In the genomic region with DNA sequence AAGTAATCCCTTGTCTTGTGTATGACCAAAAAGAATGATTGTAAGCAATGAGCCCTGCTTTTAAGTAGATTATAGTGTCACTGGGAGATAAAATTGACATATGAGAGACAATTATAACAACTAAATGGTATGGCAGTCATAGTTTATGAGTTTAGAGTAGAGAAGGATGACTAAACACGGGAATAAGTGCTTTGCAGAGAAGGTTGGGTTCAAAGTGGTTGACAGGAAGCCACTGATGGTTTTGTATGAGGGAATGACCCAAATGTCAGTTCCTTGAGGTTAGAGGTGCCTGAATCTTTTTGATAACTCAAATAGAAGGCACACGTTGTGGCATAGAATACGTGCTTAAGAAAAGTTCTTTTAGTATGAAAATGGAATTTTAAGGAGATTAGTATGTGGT, we compare ENCODE assay signal across 18 cellular contexts.
DNase-seq lines count a peak whose midpoint lies in the region; ATAC-seq, FAIRE-seq and TF ChIP-seq lines count a peak whose summit lies in the region.
"Had no signal": no experiment of that assay in that cellular context is flagged by ENCODE, and none has a peak within 500 bp of the region (broad histone marks: within the 10 kb centered on the region; RNA-seq: fewer than 3 reads in every experiment).

No MANE protein-coding gene starts in this region.

- H2BK5ac ChIP-seq in IMR-90 (ENCODE audit: low read depth, low read length, poor library complexity, severe bottlenecking), result no peak overlapping the region

- TF ChIP-seq CTCF in IMR-90 (conservative IDR thresholded peaks at IDR 0.05; ENCODE audit: low read depth, low read length) (no peak), astrocyte (IDR thresholded peaks at IDR 0.05; ENCODE audit: insufficient read depth, low read depth, low read length) (no peak), smooth muscle cell (IDR thresholded peaks at IDR 0.05; ENCODE audit: borderline replicate concordance, insufficient read depth, poor library complexity, severe bottlenecking) (no peak), glutamatergic neuron (IDR thresholded peaks at IDR 0.05; ENCODE audit: partially characterized antibody, unreplicated experiment) (no peak)

- H2BK15ac ChIP-seq in IMR-90 (ENCODE audit: low read depth, low read length), result no peak overlapping the region

- no peak overlapping the region for H3K27ac ChIP-seq in IMR-90 (ENCODE audit: insufficient read depth, low read length)
- no peak overlapping the region for H3K27ac ChIP-seq in astrocyte (ENCODE audit: low read depth, low read length)
- peak overlapping the region; percentile 100 for H3K27ac ChIP-seq in smooth muscle cell (ENCODE audit: low read depth)
- H3K27ac ChIP-seq: A549, BLaER1 had no signal

- H3K79me1 ChIP-seq in IMR-90 (ENCODE audit: low read depth in 1 of 2, low read length in 2 of 2), result no peaks in the 10 kb centered on the region

- H2BK20ac ChIP-seq in IMR-90 (ENCODE audit: low read depth, low read length), result no peak overlapping the region

- H4K5ac ChIP-seq in IMR-90 (ENCODE audit: low read depth, low read length), result no peak overlapping the region

- peaks cover 10% of the 10 kb centered on the region for H3K4me1 Mint-ChIP-seq in stimulated activated naive CD8-positive, alpha-beta T cell treated with anti-CD3 and anti-CD28 coated beads, Interleukin-15, amount 100 ng/mL, for 72 hours
- H3K4me1 Mint-ChIP-seq in astrocyte (ENCODE audit: low read depth, unreplicated experiment) (peaks cover 37% of the 10 kb centered on the region), glutamatergic neuron (ENCODE audit: low read depth, unreplicated experiment) (no peaks in the 10 kb centered on the region)
- H3K4me1 Mint-ChIP-seq: CD14-positive monocyte; CD4-positive, alpha-beta memory T cell had no signal

- WGBS in IMR-90 (ENCODE audit: extremely low coverage in 2 of 2, insufficient read length in 1 of 2), 2 experiments, result no CpG with 5 or more reads among the region's 3 CpGs
- 37% methylated on average over 3 of the region's 3 CpGs for WGBS in smooth muscle cell (ENCODE audit: low lambda C conversion rate)

- no peaks in the 10 kb centered on the region for H3K27me3 ChIP-seq in IMR-90 (ENCODE audit: control insufficient read depth, insufficient read depth, low read length)
- H3K27me3 ChIP-seq in astrocyte (ENCODE audit: insufficient read depth, low read length), result no peaks in the 10 kb centered on the region
- H3K27me3 ChIP-seq in smooth muscle cell (ENCODE audit: low read depth), result no peaks in the 10 kb centered on the region
- H3K27me3 ChIP-seq: BLaER1 had no signal

- 0 out of 2 replicates have a peak overlapping the region, but pooled peaks have one; percentile 31 for H3K4ac ChIP-seq in IMR-90 (ENCODE audit: low read depth, low read length)

- peaks cover 24% of the 10 kb centered on the region for H3F3A ChIP-seq in smooth muscle cell (ENCODE audit: low read depth)

- H3K27ac Mint-ChIP-seq in stimulated activated naive CD8-positive, alpha-beta T cell treated with anti-CD3 and anti-CD28 coated beads, Interleukin-15, amount 100 ng/mL, for 72 hours, result no peak overlapping the region
- no peak overlapping the region for H3K27ac Mint-ChIP-seq in astrocyte (ENCODE audit: unreplicated experiment)
- no peak overlapping the region for H3K27ac Mint-ChIP-seq in glutamatergic neuron (ENCODE audit: unreplicated experiment)
- H3K27ac Mint-ChIP-seq: CD14-positive monocyte; CD4-positive, alpha-beta memory T cell; H9 had no signal

- intact Hi-C loops in IMR-90 (cut with micrococcal nuclease), result loop anchor here (10.0 kb wide), 1 partner anchor 297 kb away; no protein-coding TSS in a partner anchor

- peak; percentile 39 for FAIRE-seq in astrocyte (lab: Jason Lieb, UNC)
- FAIRE-seq: A549, H1 had no signal

- no peak for TF ChIP-seq RAD21 in IMR-90 (IDR thresholded peaks at IDR 0.05; ENCODE audit: low read length)

- no peak for TF ChIP-seq POLR2A in IMR-90 (IDR thresholded peaks at IDR 0.05; ENCODE audit: low read depth, low read length)

- H3K4me2 ChIP-seq in IMR-90 (ENCODE audit: low read depth, low read length) (no peak overlapping the region), astrocyte (ENCODE audit: low read length) (no peak overlapping the region), smooth muscle cell (peak overlapping the region; percentile 33)
- H3K4me2 ChIP-seq: A549, BLaER1 had no signal

- H2AK5ac ChIP-seq in IMR-90 (ENCODE audit: low read depth, low read length), result no peak overlapping the region

- H3K4me3 ChIP-seq in IMR-90 (ENCODE audit: insufficient read depth, low read depth, low read length) (no peak overlapping the region), astrocyte (ENCODE audit: insufficient read depth, low read depth, low read length) (no peak overlapping the region), smooth muscle cell (no peak overlapping the region)
- H3K4me3 ChIP-seq: A549, BLaER1, K562 had no signal

- BruUV-seq in IMR-90 (replicated peaks; lab: Mats Ljungman, UMichigan), result no TSS peak

- peak; percentile 50 for ATAC-seq in stimulated activated naive CD8-positive, alpha-beta T cell treated with anti-CD3 and anti-CD28 coated beads, Interleukin-15, amount 100 ng/mL, for 72 hours
- ATAC-seq in stimulated activated naive CD8-positive, alpha-beta T cell treated with anti-CD3 and anti-CD28 coated beads, Interleukin-15, Interleukin-2, amounts not matched to agents 100 U/mL and 50 U/mL, for 24 hours, result no peak
- no peak for ATAC-seq in IMR-90 (ENCODE audit: low read depth)
- ATAC-seq: A549 had no signal

- in situ Hi-C loops in IMR-90 (cut with MboI; ENCODE audit: low sequenced_read_pairs), result loop anchor here (5.0 to 10.0 kb wide), 3 partner anchors 373 to 787 kb away; no protein-coding TSS in a partner anchor

- H3K4me1 ChIP-seq in IMR-90 (ENCODE audit: control insufficient read depth, insufficient read depth, low read length) (peaks cover 9% of the 10 kb centered on the region), astrocyte (ENCODE audit: insufficient read depth, low read length) (peaks cover 18% of the 10 kb centered on the region), smooth muscle cell (ENCODE audit: low read depth) (peaks cover 23% of the 10 kb centered on the region)
- H3K4me1 ChIP-seq: BLaER1 had no signal

- no peak overlapping the region; the same call in 1 of the 2 replicates for H3K18ac ChIP-seq in IMR-90 (ENCODE audit: low read depth, low read length)

- H3K9me3 ChIP-seq in IMR-90 (ENCODE audit: control insufficient read depth, insufficient read depth, low read length) (no peaks in the 10 kb centered on the region), astrocyte (ENCODE audit: insufficient read depth, low read depth, low read length) (no peaks in the 10 kb centered on the region), smooth muscle cell (replicated peaks; ENCODE audit: low read depth) (no peaks in the 10 kb centered on the region)
- H3K9me3 ChIP-seq: A549 had no signal

- H3K9me3 Mint-ChIP-seq in stimulated activated naive CD8-positive, alpha-beta T cell treated with anti-CD3 and anti-CD28 coated beads, Interleukin-15, amount 100 ng/mL, for 72 hours, result peaks cover 0 to 9% of the 10 kb centered on the region in 2 donors
- H3K9me3 Mint-ChIP-seq in astrocyte (ENCODE audit: unreplicated experiment) (peaks cover 5% of the 10 kb centered on the region), glutamatergic neuron (ENCODE audit: unreplicated experiment) (no peaks in the 10 kb centered on the region)

- POLR2A ChIA-PET in IMR-90 (lab: Charles Lee; ENCODE audit: unreplicated experiment), result no interaction called here

- no peak overlapping the region for H3K9ac ChIP-seq in IMR-90 (ENCODE audit: low read depth, low read length)
- H3K9ac ChIP-seq in astrocyte (ENCODE audit: low read length), result no peak overlapping the region
- no peak overlapping the region for H3K9ac ChIP-seq in smooth muscle cell (ENCODE audit: low read depth)
- H3K9ac ChIP-seq: BLaER1 had no signal

- no peak overlapping the region for H3K4me3 Mint-ChIP-seq in stimulated activated naive CD8-positive, alpha-beta T cell treated with anti-CD3 and anti-CD28 coated beads, Interleukin-15, amount 100 ng/mL, for 72 hours
- H3K4me3 Mint-ChIP-seq in astrocyte (ENCODE audit: unreplicated experiment), result no peak overlapping the region
- no peak overlapping the region for H3K4me3 Mint-ChIP-seq in glutamatergic neuron (ENCODE audit: unreplicated experiment)
- H3K4me3 Mint-ChIP-seq: CD14-positive monocyte; CD4-positive, alpha-beta memory T cell; H9 had no signal

- no peak overlapping the region; a peak in 1 of 4 replicates for H4K8ac ChIP-seq in IMR-90 (ENCODE audit: low read depth in 2 of 2, low read length in 2 of 2)

- CTCF ChIA-PET in IMR-90 (lab: Yijun Ruan, JAX), result no interaction called here

- H3K36me3 ChIP-seq in IMR-90 (ENCODE audit: control insufficient read depth, insufficient read depth, low read length) (no peaks in the 10 kb centered on the region), astrocyte (ENCODE audit: insufficient read depth, low read length) (no peaks in the 10 kb centered on the region), smooth muscle cell (ENCODE audit: low read depth) (no peaks in the 10 kb centered on the region)
- H3K36me3 ChIP-seq: BLaER1 had no signal

- no peak overlapping the region for H3K23ac ChIP-seq in IMR-90 (ENCODE audit: low read depth, low read length)

- no peak overlapping the region for H2AK9ac ChIP-seq in IMR-90 (replicated peaks; ENCODE audit: low read depth, low read length, poor library complexity)

- no peak overlapping the region for H3K56ac ChIP-seq in IMR-90 (ENCODE audit: extremely low read depth, insufficient read depth, low read length)

- no peak for DNase-seq in stimulated activated naive CD8-positive, alpha-beta T cell treated with anti-CD3 and anti-CD28 coated beads, Interleukin-15, amount 100 ng/mL, for 72 hours
- no peak for DNase-seq in stimulated activated naive CD8-positive, alpha-beta T cell treated with anti-CD3 and anti-CD28 coated beads, Interleukin-15, Interleukin-2, amounts not matched to agents 100 U/mL and 50 U/mL, for 24 hours
- DNase-seq in IMR-90, result no peak
- DNase-seq in astrocyte (ENCODE audit: low read depth), result no peak
- DNase-seq in smooth muscle cell (lab: John Stamatoyannopoulos, UW; ENCODE audit: unreplicated experiment), result no peak
- no peak for DNase-seq in retina
- DNase-seq in glutamatergic neuron, result no peak
- no peak for DNase-seq in GOT3 (lab: John Stamatoyannopoulos, UW)
- DNase-seq: CD4-positive, alpha-beta memory T cell; DMS153; DMS79; GF-D8; H9 had no signal

- H4K20me1 ChIP-seq in IMR-90 (ENCODE audit: insufficient read depth, low read length) (no peaks in the 10 kb centered on the region), astrocyte (ENCODE audit: insufficient read depth, low read length) (no peaks in the 10 kb centered on the region), smooth muscle cell (ENCODE audit: low read depth) (no peaks in the 10 kb centered on the region)
- H4K20me1 ChIP-seq: BLaER1 had no signal

- H3K36me3 Mint-ChIP-seq in astrocyte (ENCODE audit: low read depth, unreplicated experiment) (no peaks in the 10 kb centered on the region), glutamatergic neuron (ENCODE audit: unreplicated experiment) (peaks cover 11% of the 10 kb centered on the region)
- H3K36me3 Mint-ChIP-seq: CD14-positive monocyte; CD4-positive, alpha-beta memory T cell had no signal

- no peak overlapping the region; the same call in 1 of the 2 replicates for H3K14ac ChIP-seq in IMR-90 (replicated peaks; ENCODE audit: low read depth, low read length)

- H3K9me1 ChIP-seq in IMR-90 (ENCODE audit: insufficient read depth, low read length), result peaks cover 10% of the 10 kb centered on the region

- peaks cover 31% of the 10 kb centered on the region for H3K27me3 Mint-ChIP-seq in stimulated activated naive CD8-positive, alpha-beta T cell treated with anti-CD3 and anti-CD28 coated beads, Interleukin-15, amount 100 ng/mL, for 72 hours
- H3K27me3 Mint-ChIP-seq in astrocyte (ENCODE audit: low read depth, unreplicated experiment) (no peaks in the 10 kb centered on the region), glutamatergic neuron (ENCODE audit: unreplicated experiment) (no peaks in the 10 kb centered on the region)

- H2AFZ ChIP-seq in IMR-90 (replicated peaks; ENCODE audit: low read length, poor library complexity) (no peak overlapping the region), astrocyte (ENCODE audit: low read depth, low read length) (no peak overlapping the region), smooth muscle cell (ENCODE audit: low read depth) (no peak overlapping the region)

- no peak overlapping the region for H4K91ac ChIP-seq in IMR-90 (ENCODE audit: insufficient read depth, low read depth, low read length)

- dilution Hi-C loops in IMR-90 (cut with HindIII; ENCODE audit: low sequenced_read_pairs, unreplicated experiment), result no loop called here

- 0 out of 2 replicates have a peak overlapping the region, but pooled peaks have one; percentile 20 for H2BK120ac ChIP-seq in IMR-90 (ENCODE audit: low read depth, low read length)

- H3K79me2 ChIP-seq in astrocyte (ENCODE audit: insufficient read depth, low read length), result no peaks in the 10 kb centered on the region
- no peaks in the 10 kb centered on the region for H3K79me2 ChIP-seq in smooth muscle cell (ENCODE audit: low read depth)
